Comparison of ENCODE assay signal across 27 cellular contexts in the genomic region with DNA sequence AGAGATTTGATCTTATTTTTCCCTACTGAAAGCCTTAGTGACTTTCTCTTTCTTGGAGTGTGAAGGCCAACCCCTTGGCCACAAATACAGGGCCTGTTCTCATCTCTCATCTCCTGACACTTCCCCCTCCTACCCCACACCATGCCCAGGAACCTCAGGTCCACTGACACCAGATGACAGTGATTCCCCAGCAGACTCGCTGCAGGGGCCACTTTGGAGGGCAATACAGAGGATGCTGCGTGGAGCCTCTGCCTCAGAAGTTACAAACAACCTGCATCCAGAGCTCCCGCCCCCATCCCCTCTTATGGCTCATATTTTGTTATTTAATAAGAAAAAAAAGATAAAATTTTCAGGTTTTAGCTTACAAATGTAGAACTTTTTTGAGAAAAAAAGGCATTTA.
"Had no signal": no experiment of that assay in that cellular context is flagged by ENCODE, and none has a peak within 500 bp of the region (broad histone marks: within the 10 kb centered on the region; RNA-seq: fewer than 3 reads in every experiment).

No MANE protein-coding gene starts in this region.

- H3K36me3 ChIP-seq: heart right ventricle, left lung, lower lobe of right lung, pancreas, prostate gland, stomach, thyroid gland, transverse colon, upper lobe of left lung had no signal

- H2AFZ ChIP-seq: hepatocyte had no signal

- H3K4me2 ChIP-seq: hepatocyte had no signal

- H3K4me3 ChIP-seq: heart right ventricle, hepatocyte, left lung, lower lobe of right lung, pancreas, prostate gland, skin epidermis, stomach, testis, thyroid gland, transverse colon, upper lobe of left lung had no signal

- H3K27ac Mint-ChIP-seq: naive thymus-derived CD8-positive, alpha-beta T cell; nephron; stimulated activated naive B cell treated with anti-CD40 and anti-IgM and Interleukin-4, amounts not matched to agents 10 μg/mL and 1 μg/mL and 100 μg/mL, for 72 hours had no signal

- H3K27ac ChIP-seq: heart right ventricle, hepatocyte, lower lobe of right lung, pancreas, prostate gland, skin epidermis, stomach, testis, thyroid gland, transverse colon, upper lobe of left lung had no signal

- H3K27me3 ChIP-seq: hepatocyte, left lung, pancreas, testis, thyroid gland, upper lobe of left lung had no signal

- H3K4me1 Mint-ChIP-seq: naive thymus-derived CD8-positive, alpha-beta T cell; nephron; stimulated activated naive B cell treated with anti-CD40 and anti-IgM and Interleukin-4, amounts not matched to agents 10 μg/mL and 1 μg/mL and 100 μg/mL, for 72 hours had no signal

- H3K36me3 Mint-ChIP-seq: naive thymus-derived CD8-positive, alpha-beta T cell; stimulated activated naive B cell treated with anti-CD40 and anti-IgM and Interleukin-4, amounts not matched to agents 10 μg/mL and 1 μg/mL and 100 μg/mL, for 72 hours had no signal

- DNase-seq: heart right ventricle; kidney glomerular epithelial cell; left cardiac atrium; left lung; lower lobe of right lung; mammary epithelial cell; mesenchymal stem cell; naive thymus-derived CD8-positive, alpha-beta T cell; pancreas; posterior cingulate gyrus; retina; right cardiac atrium; stimulated activated CD4-positive, alpha-beta T cell treated with anti-CD3 and anti-CD28 coated beads, Interleukin-12 subunit alpha, Interleukin-12 subunit beta, amount 100 ng/mL, for 4 hours; stimulated activated CD4-positive, alpha-beta T cell treated with anti-CD3 and anti-CD28 coated beads, Interleukin-15, amount 100 ng/mL, for 24 hours; stimulated activated CD4-positive, alpha-beta T cell treated with anti-CD3 and anti-CD28 coated beads, Interleukin-2, amount 100 ng/mL, for 24 hours; stimulated activated CD4-positive, alpha-beta T cell treated with anti-CD3 and anti-CD28 coated beads, Interleukin-4, amount 100 ng/mL, for 1 hour; stimulated activated naive B cell treated with anti-CD40 and anti-IgM and Interleukin-4, amounts not matched to agents 10 μg/mL and 1 μg/mL and 100 μg/mL, for 72 hours; stimulated activated naive CD8-positive, alpha-beta T cell treated with anti-CD3 and anti-CD28 coated beads, Interleukin-15, Interleukin-2, amounts not matched to agents 100 U/mL and 50 U/mL, for 24 hours; stomach; testis; thyroid gland; transverse colon had no signal

- ATAC-seq: left cardiac atrium; naive thymus-derived CD8-positive, alpha-beta T cell; stimulated activated naive B cell treated with anti-CD40 and anti-IgM and Interleukin-4, amounts not matched to agents 10 μg/mL and 1 μg/mL and 100 μg/mL, for 72 hours; stimulated activated naive CD8-positive, alpha-beta T cell treated with anti-CD3 and anti-CD28 coated beads, Interleukin-15, Interleukin-2, amounts not matched to agents 100 U/mL and 50 U/mL, for 24 hours had no signal

- H3K79me2 ChIP-seq: hepatocyte had no signal

- H3K9me3 Mint-ChIP-seq: nephron; stimulated activated naive B cell treated with anti-CD40 and anti-IgM and Interleukin-4, amounts not matched to agents 10 μg/mL and 1 μg/mL and 100 μg/mL, for 72 hours had no signal

- H3K4me3 Mint-ChIP-seq: naive thymus-derived CD8-positive, alpha-beta T cell; nephron; stimulated activated naive B cell treated with anti-CD40 and anti-IgM and Interleukin-4, amounts not matched to agents 10 μg/mL and 1 μg/mL and 100 μg/mL, for 72 hours had no signal

- H3K9me3 ChIP-seq: heart right ventricle, left lung, lower lobe of right lung, pancreas, prostate gland, stomach, testis, thyroid gland, transverse colon, upper lobe of left lung had no signal

- H3K4me1 ChIP-seq: heart right ventricle, pancreas, prostate gland, stomach, testis, thyroid gland, transverse colon had no signal
